1 cellular context compared by ENCODE assay signal in genomic region chr20:62179162-62179504, GRCh38.
TF ChIP-seq lines count a peak whose summit lies in the region.

No MANE protein-coding gene starts in this region.

TF ChIP-seq in GM23338, 12 proteins besides CTCF, POLR2A, EP300 and RAD21 (continued from another document):
- no peak for TF ChIP-seq ZNF462 (CRISPR knock-in tag; IDR thresholded peaks at IDR 0.05)
- TF ChIP-seq POLR2AphosphoS5 (IDR thresholded peaks at IDR 0.05; ENCODE audit: low read depth): no peak
- no peak for TF ChIP-seq EZH2phosphoT487 (IDR thresholded peaks at IDR 0.05; ENCODE audit: unreplicated experiment)
- no peak for TF ChIP-seq ETS1 (IDR thresholded peaks at IDR 0.05)
- no peak for TF ChIP-seq ZNF331 (CRISPR knock-in tag; IDR thresholded peaks at IDR 0.05; ENCODE audit: low read depth)
- TF ChIP-seq STAT1 (IDR thresholded peaks at IDR 0.05; ENCODE audit: unreplicated experiment): no peak
- no peak for TF ChIP-seq EZH2 (IDR thresholded peaks at IDR 0.05; ENCODE audit: low read depth, unreplicated experiment)
- TF ChIP-seq REST (IDR thresholded peaks at IDR 0.05; ENCODE audit: unreplicated experiment): no peak
- TF ChIP-seq NANOG (IDR thresholded peaks at IDR 0.05; ENCODE audit: borderline replicate concordance): no peak
